ENCODE assay signal across 9 cellular contexts in genomic region chr11:84804026-84804425, GRCh38.
"Had no signal": no experiment of that assay in that cellular context is flagged by ENCODE, and none has a peak within 500 bp of the region (broad histone marks: within the 10 kb centered on the region; RNA-seq: fewer than 3 reads in every experiment).

No MANE protein-coding gene starts in this region.

- H3K4me2 ChIP-seq: GM23338 had no signal

- H3K36me3 ChIP-seq: HAP-1 had no signal

- H3K4me3 ChIP-seq: GM23248, GM23338, HAP-1 had no signal

- H2AFZ ChIP-seq: GM23248, GM23338 had no signal

- DNase-seq: GM23248, GOT3, H7, H9, HCEC 1CT, HFFc6 had no signal

- H3K27ac ChIP-seq: GM23248 had no signal

- ATAC-seq: GM23338, HCT116 had no signal

- H3K9ac ChIP-seq: GM23248 had no signal
